ENCODE assay signal across 14 cellular contexts in the genomic region with DNA sequence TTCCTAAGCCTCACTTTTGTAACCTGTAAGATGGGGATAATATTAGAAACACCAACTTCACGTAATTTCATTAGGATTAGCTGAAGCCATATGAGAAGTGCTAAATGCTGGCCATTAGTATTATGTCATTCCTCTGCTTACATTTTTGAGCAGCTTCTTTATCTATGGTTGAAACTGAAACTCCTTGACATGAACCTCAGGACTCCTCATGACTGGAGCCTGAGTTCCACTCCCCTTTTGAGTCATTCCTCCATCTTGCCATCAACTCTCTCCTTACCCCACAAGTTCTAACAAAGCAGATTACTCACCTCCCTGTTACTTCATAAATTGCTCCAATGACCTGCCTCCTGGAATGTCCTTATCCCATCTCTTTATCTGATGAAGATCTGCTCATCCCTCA.
A peak's percentile ranks its signal among the peaks of the same experiment; 100 is the strongest.
DNase-seq lines count a peak whose midpoint lies in the region; ATAC-seq and TF ChIP-seq lines count a peak whose summit lies in the region.
"Had no signal": no experiment of that assay in that cellular context is flagged by ENCODE, and none has a peak within 500 bp of the region (broad histone marks: within the 10 kb centered on the region; RNA-seq: fewer than 3 reads in every experiment).

No MANE protein-coding gene starts in this region.

- H3K27ac Mint-ChIP-seq in activated T-cell treated with anti-CD3 and anti-CD28 coated beads, Interleukin-2, amount 50 U/mL, for 72 hours = no peak overlapping the region
- H3K27ac Mint-ChIP-seq in stimulated activated naive CD8-positive, alpha-beta T cell treated with anti-CD3 and anti-CD28 coated beads, Interleukin-15, amount 100 ng/mL, for 72 hours = no peak overlapping the region
- H3K27ac Mint-ChIP-seq: IgD-negative memory B cell had no signal

- peaks cover 7 to 12% of the 10 kb centered on the region in 2 donors for H3K9me3 Mint-ChIP-seq in activated T-cell treated with anti-CD3 and anti-CD28 coated beads, Interleukin-2, amount 50 U/mL, for 72 hours
- peaks cover 11 to 26% of the 10 kb centered on the region in 2 donors for H3K9me3 Mint-ChIP-seq in stimulated activated naive CD8-positive, alpha-beta T cell treated with anti-CD3 and anti-CD28 coated beads, Interleukin-15, amount 100 ng/mL, for 72 hours

- H3K4me3 Mint-ChIP-seq in activated T-cell treated with anti-CD3 and anti-CD28 coated beads, Interleukin-2, amount 50 U/mL, for 72 hours = no peak overlapping the region
- H3K4me3 Mint-ChIP-seq in stimulated activated naive CD8-positive, alpha-beta T cell treated with anti-CD3 and anti-CD28 coated beads, Interleukin-15, amount 100 ng/mL, for 72 hours = no peak overlapping the region
- H3K4me3 Mint-ChIP-seq: IgD-negative memory B cell had no signal

- H3K27me3 ChIP-seq in OCI-LY3 (ENCODE audit: low read depth, low read length) = no peaks in the 10 kb centered on the region; the same call in 1 of the 2 replicates

- H3K27ac ChIP-seq in OCI-LY3 (ENCODE audit: low read length) = peak overlapping the region; percentile 21
- H3K27ac ChIP-seq: A549 had no signal

- no peak overlapping the region for H3K9ac ChIP-seq in OCI-LY3 (ENCODE audit: low read length)

- H4K20me1 ChIP-seq in OCI-LY3 (ENCODE audit: insufficient read depth, low read length) = no peaks in the 10 kb centered on the region

- H3K36me3 Mint-ChIP-seq in activated T-cell treated with anti-CD3 and anti-CD28 coated beads, Interleukin-2, amount 50 U/mL, for 72 hours (ENCODE audit: insufficient read depth in 2 of 2) = no peaks in the 10 kb centered on the region
- H3K36me3 Mint-ChIP-seq: IgD-negative memory B cell had no signal

- peaks cover 5% of the 10 kb centered on the region; the same call in 1 of the 2 replicates for H3K9me3 ChIP-seq in OCI-LY3 (ENCODE audit: insufficient read depth, low read length)
- H3K9me3 ChIP-seq: A549 had no signal

- H3K36me3 ChIP-seq in OCI-LY3 (replicated peaks; ENCODE audit: low read depth, low read length) = peaks cover 5% of the 10 kb centered on the region

- peak overlapping the region; percentile 52 for H3K4me3 ChIP-seq in OCI-LY3 (ENCODE audit: low read length)
- H3K4me3 ChIP-seq: A549 had no signal

- H3K4me1 Mint-ChIP-seq in activated T-cell treated with anti-CD3 and anti-CD28 coated beads, Interleukin-2, amount 50 U/mL, for 72 hours (ENCODE audit: low read depth) = peaks cover 8% of the 10 kb centered on the region
- H3K4me1 Mint-ChIP-seq in stimulated activated naive CD8-positive, alpha-beta T cell treated with anti-CD3 and anti-CD28 coated beads, Interleukin-15, amount 100 ng/mL, for 72 hours = peaks cover 9% of the 10 kb centered on the region
- H3K4me1 Mint-ChIP-seq: IgD-negative memory B cell had no signal

- DNase-seq in activated T-cell treated with anti-CD3 and anti-CD28 coated beads, Interleukin-2, amount 50 U/mL, for 72 hours = peak in 1 of 2 donors; percentile 1
- no peak for DNase-seq in activated T-cell treated with anti-CD3 and anti-CD28 coated beads, Interleukin-2, amount 50 U/mL, for 1 hour
- peak; percentile 8 to 25 for DNase-seq in stimulated activated naive CD8-positive, alpha-beta T cell treated with anti-CD3 and anti-CD28 coated beads, Interleukin-15, amount 100 ng/mL, for 72 hours
- DNase-seq in effector CD4-positive, alpha-beta T cell = no peak
- DNase-seq in NCI-H748 treated with DMSO at 0.1 percent for 48 hours (lab: John Stamatoyannopoulos, UW) = no peak
- DNase-seq: cerebellar nuclear complex, DMS53, head of caudate nucleus, NCI-H446 had no signal

- peak overlapping the region; percentile 51; the same call in 1 of the 2 replicates for H2AFZ ChIP-seq in OCI-LY3 (ENCODE audit: low read depth, low read length)

- H3K4me2 ChIP-seq in OCI-LY3 (ENCODE audit: low read length) = peak overlapping the region; percentile 80
- H3K4me2 ChIP-seq: A549 had no signal

- ATAC-seq in activated T-cell treated with anti-CD3 and anti-CD28 coated beads, Interleukin-2, amount 50 U/mL, for 72 hours (replicated peaks in 1 of 2) = peak; percentile 53 to 60
- ATAC-seq in HG02852 (IDR thresholded peaks at IDR 0.05; ENCODE audit: unreplicated experiment) (peak; percentile 96), GM19324 (IDR thresholded peaks at IDR 0.05; ENCODE audit: low FRiP score, unreplicated experiment) (no peak)
- peak; percentile 92 for ATAC-seq in stimulated activated naive CD8-positive, alpha-beta T cell treated with anti-CD3 and anti-CD28 coated beads, Interleukin-15, amount 100 ng/mL, for 72 hours
- ATAC-seq: A549 had no signal

- H3K4me1 ChIP-seq in OCI-LY3 (ENCODE audit: low read length) = peaks cover 24% of the 10 kb centered on the region
- H3K4me1 ChIP-seq: A549 had no signal

- no peaks in the 10 kb centered on the region for H3K27me3 Mint-ChIP-seq in activated T-cell treated with anti-CD3 and anti-CD28 coated beads, Interleukin-2, amount 50 U/mL, for 72 hours (ENCODE audit: low read depth)
- H3K27me3 Mint-ChIP-seq in stimulated activated naive CD8-positive, alpha-beta T cell treated with anti-CD3 and anti-CD28 coated beads, Interleukin-15, amount 100 ng/mL, for 72 hours = no peaks in the 10 kb centered on the region
- H3K27me3 Mint-ChIP-seq: IgD-negative memory B cell had no signal

- no peak for TF ChIP-seq CTCF in OCI-LY3 (IDR thresholded peaks at IDR 0.05; ENCODE audit: low read depth, low read length)

- no peaks in the 10 kb centered on the region for H3K79me2 ChIP-seq in OCI-LY3 (ENCODE audit: low read length)

Comparison
In these comparisons a context has a peak if more than half of its experiments do, and no peak if none do; other contexts are left out.
1. DNase-seq: peak in stimulated activated naive CD8-positive, alpha-beta T cell treated with anti-CD3 and anti-CD28 coated beads, Interleukin-15, amount 100 ng/mL, for 72 hours (2 of 2); none in activated T-cell treated with anti-CD3 and anti-CD28 coated beads, Interleukin-2, amount 50 U/mL, for 1 hour (single experiment), effector CD4-positive, alpha-beta T cell (single experiment) and NCI-H748 treated with DMSO at 0.1 percent for 48 hours (single experiment).